In genomic region chr17:59620518-59621259, GRCh38 we compare ENCODE assay signal across 1 cellular context.
TF ChIP-seq lines count a peak whose summit lies in the region.

No MANE protein-coding gene starts in this region.

TF ChIP-seq in H1, 55 proteins besides CTCF, POLR2A, EP300 and RAD21:
- TF ChIP-seq SP4 (IDR thresholded peaks at IDR 0.05; ENCODE audit: low read length) (no peak), NRF1 (IDR thresholded peaks at IDR 0.05; ENCODE audit: low read depth, low read length) (no peak), TCF12 (IDR thresholded peaks at IDR 0.05; ENCODE audit: low read depth, low read length) (no peak), SAP30 (IDR thresholded peaks at IDR 0.05; ENCODE audit: insufficient read depth, insufficient replicate concordance, low read length) (no peak)
TF ChIP-seq in H1: peak in this region for 0.
